35 cellular contexts compared by ENCODE assay signal in genomic region chr13:74103196-74103595, GRCh38.
"Had no signal": no experiment of that assay in that cellular context is flagged by ENCODE, and none has a peak within 500 bp of the region (broad histone marks: within the 10 kb centered on the region; RNA-seq: fewer than 3 reads in every experiment).

No MANE protein-coding gene starts in this region.

- H3K36me3 ChIP-seq: adrenal gland, brain microvascular endothelial cell, breast epithelium, WERI-Rb-1 had no signal

- H3K27me3 ChIP-seq: adrenal gland, body of pancreas, brain microvascular endothelial cell, breast epithelium had no signal

- ATAC-seq: activated CD4-positive, alpha-beta T cell treated with anti-CD3 and anti-CD28 coated beads for 36 hours; activated CD4-positive, CD25-positive, alpha-beta regulatory T cell treated with anti-CD3 and anti-CD28 coated beads, Interleukin-2, amount 50 U/mL, for 24 hours; activated CD8-positive, alpha-beta memory T cell treated with anti-CD3 and anti-CD28 coated beads, Interleukin-2, amount 10 ng/mL, durations not matched to agents 7 days and 5 days; activated CD8-positive, alpha-beta T cell treated with anti-CD3 and anti-CD28 coated beads, Interleukin-2, amount 10 ng/mL, durations not matched to agents 7 days and 5 days; activated naive CD4-positive, alpha-beta T cell treated with anti-CD3 and anti-CD28 coated beads, Interleukin-2, amount 50 U/mL, for 72 hours; body of pancreas; WTC11 had no signal

- FAIRE-seq: astrocyte had no signal

- H3K27ac ChIP-seq: adrenal gland, body of pancreas, brain microvascular endothelial cell, breast epithelium, WERI-Rb-1 had no signal

- H3K9me3 ChIP-seq: adrenal gland, body of pancreas, breast epithelium had no signal

- H3K4me3 ChIP-seq: adrenal gland, body of pancreas, breast epithelium had no signal

- H3K4me1 ChIP-seq: adrenal gland, breast epithelium had no signal

- DNase-seq: activated CD4-positive, alpha-beta memory T cell treated with anti-CD3 and anti-CD28 coated beads, Interleukin-2, amount 10 ng/mL, durations not matched to agents 7 days and 5 days; activated CD4-positive, alpha-beta T cell treated with anti-CD3 and anti-CD28 coated beads for 1 hour; activated CD4-positive, alpha-beta T cell treated with anti-CD3 and anti-CD28 coated beads for 36 hours; activated CD4-positive, alpha-beta T cell treated with anti-CD3 and anti-CD28 coated beads for 48 hours; activated CD4-positive, alpha-beta T cell treated with anti-CD3 and anti-CD28 coated beads, Interleukin-2, amount 10 ng/mL, durations not matched to agents 7 days and 5 days; activated CD4-positive, alpha-beta T cell treated with anti-CD3 and anti-CD28 coated beads, Interleukin-2, amount 50 U/mL, for 48 hours; activated CD4-positive, CD25-positive, alpha-beta regulatory T cell; activated CD8-positive, alpha-beta memory T cell treated with anti-CD3 and anti-CD28 coated beads for 24 hours; activated CD8-positive, alpha-beta memory T cell treated with anti-CD3 and anti-CD28 coated beads, Interleukin-2, amount 10 ng/mL, durations not matched to agents 7 days and 5 days; activated CD8-positive, alpha-beta memory T cell treated with anti-CD3 and anti-CD28 coated beads, Interleukin-2, amount 50 U/mL, for 48 hours; activated CD8-positive, alpha-beta T cell treated with anti-CD3 and anti-CD28 coated beads, Interleukin-2, amount 10 ng/mL, durations not matched to agents 7 days and 5 days; activated effector memory CD4-positive, alpha-beta T cell treated with anti-CD3 and anti-CD28 coated beads, Interleukin-2, amount 50 U/mL, for 16 hours; activated gamma-delta T cell treated with Interleukin-2 at 50 U/mL for 16 hours; activated naive CD4-positive, alpha-beta T cell; activated naive CD4-positive, alpha-beta T cell treated with anti-CD3 and anti-CD28 coated beads for 36 hours; activated naive CD4-positive, alpha-beta T cell treated with anti-CD3 and anti-CD28 coated beads, Interleukin-2, amount 50 U/mL, for 16 hours; activated naive CD8-positive, alpha-beta T cell treated with anti-CD3 and anti-CD28 coated beads for 36 hours; activated T-cell treated with anti-CD3 and anti-CD28 coated beads, Interleukin-2, amount 50 U/mL, for 24 hours; activated T-cell treated with anti-CD3 and anti-CD28 coated beads, Interleukin-2, amount 50 U/mL, for 48 hours; adrenal gland; amniotic stem cell; aorta; body of pancreas; brain microvascular endothelial cell; cerebellar nuclear complex; SW 1271; T-helper 1 cell; T-helper 2 cell; T-helper 9 cell; WERI-Rb-1 had no signal
